14 cellular contexts compared by ENCODE assay signal in the genomic region with DNA sequence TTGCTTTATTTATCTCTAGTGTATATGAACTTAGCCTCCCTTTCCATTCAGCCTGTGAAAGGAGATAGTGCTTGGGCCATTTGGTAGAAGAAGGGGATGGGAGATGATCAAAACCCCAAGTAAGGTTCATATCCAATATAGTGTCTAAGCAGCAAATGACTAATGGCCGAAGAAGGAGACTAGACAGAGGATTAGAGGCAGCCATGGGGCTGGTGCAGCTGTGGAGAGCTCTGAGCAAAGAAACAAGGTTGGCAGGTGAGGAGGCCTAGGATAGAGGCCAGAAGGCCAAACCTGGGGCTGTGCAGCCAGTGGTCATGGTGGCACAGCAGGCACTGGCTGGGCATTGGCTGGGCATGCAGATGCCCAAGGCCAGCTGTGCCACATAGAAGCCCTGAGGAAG. TPM values are rescaled to one million over a fixed set of nuclear protein-coding genes. Genes with fewer than 3 reads are reported as not detected.
DNase-seq lines count a peak whose midpoint lies in the region; ATAC-seq and TF ChIP-seq lines count a peak whose summit lies in the region.
"Had no signal": no experiment of that assay in that cellular context is flagged by ENCODE, and none has a peak within 500 bp of the region (broad histone marks: within the 10 kb centered on the region; RNA-seq: fewer than 3 reads in every experiment).

No MANE protein-coding gene starts in this region.

- H2BK5ac ChIP-seq in mesenchymal stem cell (ENCODE audit: low read depth, low read length, poor library complexity, severe bottlenecking): peak overlapping the region; percentile 47

- peaks cover 57% of the 10 kb centered on the region for H3K4me1 ChIP-seq in mesenchymal stem cell (ENCODE audit: control insufficient read depth, insufficient read depth, low read depth, low read length)
- peaks cover 27% of the 10 kb centered on the region for H3K4me1 ChIP-seq in smooth muscle cell (ENCODE audit: low read depth)

- H2BK15ac ChIP-seq in mesenchymal stem cell (ENCODE audit: low read depth, poor library complexity, severe bottlenecking): peak overlapping the region; percentile 35

- peaks cover 5% of the 10 kb centered on the region for H3K36me3 Mint-ChIP-seq in HFFc6 (ENCODE audit: low read depth)
- peaks cover 6% of the 10 kb centered on the region for H3K36me3 Mint-ChIP-seq in activated naive CD8-positive, alpha-beta T cell treated with anti-CD3 and anti-CD28 coated beads for 36 hours
- H3K36me3 Mint-ChIP-seq: activated CD4-positive, alpha-beta memory T cell treated with anti-CD3 and anti-CD28 coated beads for 36 hours; CD4-positive, alpha-beta memory T cell had no signal

- no peaks in the 10 kb centered on the region for H3K36me3 ChIP-seq in mesenchymal stem cell (ENCODE audit: control insufficient read depth in 1 of 2, insufficient read depth in 2 of 2, low read depth in 1 of 2, low read length in 2 of 2)
- no peaks in the 10 kb centered on the region for H3K36me3 ChIP-seq in smooth muscle cell (ENCODE audit: low read depth)

- H2AFZ ChIP-seq in mesenchymal stem cell (ENCODE audit: low read depth, low read length): no peak overlapping the region
- no peak overlapping the region for H2AFZ ChIP-seq in smooth muscle cell (ENCODE audit: low read depth)

- peak overlapping the region; percentile 93 to 96 for H3K18ac ChIP-seq in mesenchymal stem cell (ENCODE audit: low read depth in 1 of 2, low read length in 2 of 2)

- no peaks in the 10 kb centered on the region for H3K79me1 ChIP-seq in mesenchymal stem cell (replicated peaks; ENCODE audit: low read length, poor library complexity, severe bottlenecking)

- H2BK120ac ChIP-seq in mesenchymal stem cell (ENCODE audit: low read depth, low read length): peak overlapping the region; percentile 78

- peak overlapping the region; percentile 95 for H4K8ac ChIP-seq in mesenchymal stem cell (ENCODE audit: low read length)

- peak overlapping the region; percentile 99 for H4K91ac ChIP-seq in mesenchymal stem cell (ENCODE audit: low read length)

- H3K4me1 Mint-ChIP-seq in HFFc6 (ENCODE audit: low read depth): peaks cover 91% of the 10 kb centered on the region
- H3K4me1 Mint-ChIP-seq in activated naive CD8-positive, alpha-beta T cell treated with anti-CD3 and anti-CD28 coated beads for 36 hours: peaks cover 44% of the 10 kb centered on the region

- peak overlapping the region; percentile 16 for H3K9ac ChIP-seq in mesenchymal stem cell (ENCODE audit: low read length)
- H3K9ac ChIP-seq in smooth muscle cell (ENCODE audit: low read depth): peak overlapping the region; percentile 68

- WGBS in mesenchymal stem cell: 84% methylated on average over 1 of the region's 1 CpG
- 0% methylated on average over 1 of the region's 1 CpG for WGBS in smooth muscle cell (ENCODE audit: low lambda C conversion rate)

- DNase-seq in HFFc6 (no peak), mesenchymal stem cell (peak; percentile 67), smooth muscle cell (lab: John Stamatoyannopoulos, UW; ENCODE audit: unreplicated experiment) (no peak), NCI-H1694 treated with DMSO at 0.1 percent for 48 hours (lab: John Stamatoyannopoulos, UW) (no peak), NCI-H524 (lab: John Stamatoyannopoulos, UW) (no peak), HEK293T (ENCODE audit: extremely low spot score) (no peak), left lobe of liver (ENCODE audit: low spot score) (no peak)
- no peak for DNase-seq in activated naive CD8-positive, alpha-beta T cell treated with anti-CD3 and anti-CD28 coated beads for 36 hours
- DNase-seq: activated CD4-positive, alpha-beta memory T cell treated with anti-CD3 and anti-CD28 coated beads for 36 hours; CD4-positive, alpha-beta memory T cell; islet precursor cell; stimulated activated CD4-positive, alpha-beta T cell treated with anti-CD3 and anti-CD28 coated beads, Interleukin-4, amount 100 ng/mL, for 24 hours had no signal

- POLR2A ChIA-PET in HEK293T (lab: Yijun Ruan, JAX): no interaction called here

- no peaks in the 10 kb centered on the region for H3K9me3 Mint-ChIP-seq in HFFc6
- peaks cover 2% of the 10 kb centered on the region for H3K9me3 Mint-ChIP-seq in activated naive CD8-positive, alpha-beta T cell treated with anti-CD3 and anti-CD28 coated beads for 36 hours
- H3K9me3 Mint-ChIP-seq: activated CD4-positive, alpha-beta memory T cell treated with anti-CD3 and anti-CD28 coated beads for 36 hours; CD4-positive, alpha-beta memory T cell had no signal

- peak overlapping the region; percentile 41; the same call in 1 of the 2 replicates for H3K4me3 Mint-ChIP-seq in HFFc6
- no peak overlapping the region for H3K4me3 Mint-ChIP-seq in activated naive CD8-positive, alpha-beta T cell treated with anti-CD3 and anti-CD28 coated beads for 36 hours
- H3K4me3 Mint-ChIP-seq: activated CD4-positive, alpha-beta memory T cell treated with anti-CD3 and anti-CD28 coated beads for 36 hours had no signal

- H3K4me3 ChIP-seq in mesenchymal stem cell (ENCODE audit: insufficient read depth in 1 of 2, low read depth in 1 of 2, low read length in 2 of 2) (peak overlapping the region in 1 of 2 experiments; percentile 19), smooth muscle cell (no peak overlapping the region)

- CTCF ChIA-PET in HEK293T (lab: Yijun Ruan, JAX): no interaction called here

- H2AK5ac ChIP-seq in mesenchymal stem cell (ENCODE audit: low read length, severe bottlenecking): peak overlapping the region; percentile 50

- H3K27ac Mint-ChIP-seq in HFFc6: peak overlapping the region; percentile 50
- peak overlapping the region; percentile 84 for H3K27ac Mint-ChIP-seq in activated naive CD8-positive, alpha-beta T cell treated with anti-CD3 and anti-CD28 coated beads for 36 hours
- H3K27ac Mint-ChIP-seq: activated CD4-positive, alpha-beta memory T cell treated with anti-CD3 and anti-CD28 coated beads for 36 hours had no signal

- peak overlapping the region; percentile 97 to 99 for H3K4ac ChIP-seq in mesenchymal stem cell (ENCODE audit: low read depth in 1 of 2, low read length in 2 of 2)

- no peaks in the 10 kb centered on the region for H3K27me3 ChIP-seq in mesenchymal stem cell (ENCODE audit: control insufficient read depth in 1 of 2, insufficient read depth in 1 of 2, low read length in 2 of 2)
- H3K27me3 ChIP-seq in smooth muscle cell (ENCODE audit: low read depth): no peaks in the 10 kb centered on the region

- no peaks in the 10 kb centered on the region for H4K20me1 ChIP-seq in smooth muscle cell (ENCODE audit: low read depth)

- no peak for ATAC-seq in left lobe of liver

- H3K4me2 ChIP-seq in mesenchymal stem cell (ENCODE audit: low read length, poor library complexity, severe bottlenecking): no peak overlapping the region
- H3K4me2 ChIP-seq in smooth muscle cell: peak overlapping the region; percentile 41

- H3K27ac ChIP-seq in mesenchymal stem cell (ENCODE audit: low read length, poor library complexity, severe bottlenecking) (peak overlapping the region; percentile 82), smooth muscle cell (ENCODE audit: low read depth) (peak overlapping the region; percentile 95)

- H3K9me3 ChIP-seq in mesenchymal stem cell (ENCODE audit: control insufficient read depth, low read length) (no peaks in the 10 kb centered on the region), smooth muscle cell (replicated peaks; ENCODE audit: low read depth) (no peaks in the 10 kb centered on the region)

- peaks cover 5% of the 10 kb centered on the region for H3K27me3 Mint-ChIP-seq in HFFc6 (ENCODE audit: insufficient read depth)
- no peaks in the 10 kb centered on the region for H3K27me3 Mint-ChIP-seq in activated naive CD8-positive, alpha-beta T cell treated with anti-CD3 and anti-CD28 coated beads for 36 hours
- H3K27me3 Mint-ChIP-seq: activated CD4-positive, alpha-beta memory T cell treated with anti-CD3 and anti-CD28 coated beads for 36 hours had no signal

- TF ChIP-seq CTCF in HFFc6 (IDR thresholded peaks at IDR 0.05): no peak
- TF ChIP-seq CTCF in smooth muscle cell (IDR thresholded peaks at IDR 0.05; ENCODE audit: borderline replicate concordance, insufficient read depth, poor library complexity, severe bottlenecking): no peak

- H3K79me2 ChIP-seq in smooth muscle cell (ENCODE audit: low read depth): no peaks in the 10 kb centered on the region

- H3K14ac ChIP-seq in mesenchymal stem cell (ENCODE audit: low read length in 2 of 2): peak overlapping the region in 1 of 2 experiments; percentile 94

- H3F3A ChIP-seq in smooth muscle cell (ENCODE audit: low read depth): peaks cover 38% of the 10 kb centered on the region

- peak overlapping the region in 1 of 2 experiments; percentile 86 for H3K23ac ChIP-seq in mesenchymal stem cell (ENCODE audit: low read length in 2 of 2)

- H2BK12ac ChIP-seq in mesenchymal stem cell (ENCODE audit: low read length in 2 of 2): peak overlapping the region; percentile 98 to 100

TF ChIP-seq in HEK293T, 16 proteins besides CTCF, POLR2A, EP300 and RAD21 (continues in another document):
- TF ChIP-seq ARNT (IDR thresholded peaks at IDR 0.05) (no peak), FOXM1 (IDR thresholded peaks at IDR 0.05; ENCODE audit: borderline replicate concordance) (no peak), SUZ12 (IDR thresholded peaks at IDR 0.05) (no peak), BHLHE40 (IDR thresholded peaks at IDR 0.05; ENCODE audit: borderline replicate concordance) (no peak), FOXK2 (IDR thresholded peaks at IDR 0.05) (no peak), TARDBP (IDR thresholded peaks at IDR 0.05) (no peak), L3MBTL2 (conservative IDR thresholded peaks at IDR 0.05) (no peak), NFRKB (IDR thresholded peaks at IDR 0.05) (no peak)

RNA-seq across cellular contexts. Expression of a gene that starts 10.5 kb away (rescaled TPM):
- not detected for total RNA-seq in HFFc6 (2021; fragmentation: NEBNext Ultra II Directional; extraction: Animal tissue kit (Norgen Biotek cat#: 25700))
- total RNA-seq in activated naive CD8-positive, alpha-beta T cell treated with anti-CD3 and anti-CD28 coated beads for 36 hours: not detected
- 0.12 TPM for polyA plus RNA-seq in mesenchymal stem cell (2013, experiment 1 of 2)
- 0.29 TPM for polyA plus RNA-seq in mesenchymal stem cell (2013, experiment 2 of 2)
- total RNA-seq in smooth muscle cell (0.90 TPM in 2 replicates), left lobe of liver (16.8 TPM)
- polyA plus RNA-seq in smooth muscle cell: 1.7 and 3.8 TPM in 2 replicates
- total RNA-seq: activated CD4-positive, alpha-beta memory T cell treated with anti-CD3 and anti-CD28 coated beads for 36 hours; CD4-positive, alpha-beta memory T cell; SK-MEL-5 had no signal
- polyA plus RNA-seq: CD4-positive, alpha-beta memory T cell had no signal

RNA-seq across cellular contexts. Expression of a gene that starts 25.2 kb away (rescaled TPM):
- not detected for total RNA-seq in HFFc6 (2021; fragmentation: NEBNext Ultra II Directional; extraction: Animal tissue kit (Norgen Biotek cat#: 25700))
- total RNA-seq in activated naive CD8-positive, alpha-beta T cell treated with anti-CD3 and anti-CD28 coated beads for 36 hours: 1 to 10 TPM; 3.5 to 3.6 TPM
- 0.26 TPM for polyA plus RNA-seq in mesenchymal stem cell (2013, experiment 1 of 2)
- 0.14 TPM for polyA plus RNA-seq in mesenchymal stem cell (2013, experiment 2 of 2)
- total RNA-seq in smooth muscle cell (not detected in 2 replicates), left lobe of liver (not detected)
- 0.45 TPM in 1 of 2 replicates, not detected in the other for polyA plus RNA-seq in smooth muscle cell
- total RNA-seq: CD4-positive, alpha-beta memory T cell; SK-MEL-5; urinary bladder had no signal
